Comparison of ENCODE assay signal across 1 cellular context in the genomic region with DNA sequence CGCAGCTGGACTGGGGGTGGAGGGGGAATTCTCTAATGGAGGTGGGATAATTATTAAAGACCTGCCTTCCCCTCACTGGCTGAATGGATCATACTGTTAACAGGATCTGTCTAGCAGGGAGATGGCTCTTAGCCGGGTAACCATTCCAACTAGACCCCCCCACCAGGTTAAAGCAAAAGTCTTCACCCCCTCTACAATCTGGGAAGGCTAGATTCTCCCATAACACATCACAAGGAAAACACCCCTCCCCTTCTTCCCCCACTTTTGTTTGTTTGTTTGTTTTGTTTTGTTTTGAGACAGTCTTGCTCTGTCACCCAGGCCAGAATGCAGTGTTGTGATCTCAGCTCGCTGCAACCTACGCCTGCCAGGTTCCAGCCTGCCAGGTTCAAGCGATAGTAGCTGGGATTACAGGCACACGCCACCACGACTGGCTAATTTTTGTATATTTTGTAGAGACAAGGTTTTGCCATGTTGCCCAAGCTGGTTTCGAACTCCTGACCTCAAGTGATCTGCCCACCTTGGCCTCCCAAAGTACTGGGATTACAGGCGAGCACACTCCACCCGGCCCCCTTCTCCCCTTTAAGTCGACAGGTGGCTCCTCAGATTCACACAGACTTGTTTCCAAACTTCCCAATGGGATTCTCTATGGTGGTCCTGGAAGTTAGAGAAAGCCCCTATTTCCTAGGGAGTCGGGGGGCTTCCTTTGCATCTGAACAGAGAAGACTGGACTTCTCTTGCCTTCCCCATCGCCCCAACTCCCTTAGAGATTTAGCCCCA.
TF ChIP-seq lines count a peak whose summit lies in the region.

No MANE protein-coding gene starts in this region.

TF ChIP-seq in HepG2, 621 proteins besides CTCF, POLR2A, EP300 and RAD21:
- TF ChIP-seq ZNF841 (CRISPR knock-in tag; IDR thresholded peaks at IDR 0.05; ENCODE audit: borderline replicate concordance) = no peak
- TF ChIP-seq ZBTB38 (CRISPR knock-in tag; IDR thresholded peaks at IDR 0.05) = peak; percentile 36; the same call in 1 of the 2 replicates
- TF ChIP-seq, protein P1, sequence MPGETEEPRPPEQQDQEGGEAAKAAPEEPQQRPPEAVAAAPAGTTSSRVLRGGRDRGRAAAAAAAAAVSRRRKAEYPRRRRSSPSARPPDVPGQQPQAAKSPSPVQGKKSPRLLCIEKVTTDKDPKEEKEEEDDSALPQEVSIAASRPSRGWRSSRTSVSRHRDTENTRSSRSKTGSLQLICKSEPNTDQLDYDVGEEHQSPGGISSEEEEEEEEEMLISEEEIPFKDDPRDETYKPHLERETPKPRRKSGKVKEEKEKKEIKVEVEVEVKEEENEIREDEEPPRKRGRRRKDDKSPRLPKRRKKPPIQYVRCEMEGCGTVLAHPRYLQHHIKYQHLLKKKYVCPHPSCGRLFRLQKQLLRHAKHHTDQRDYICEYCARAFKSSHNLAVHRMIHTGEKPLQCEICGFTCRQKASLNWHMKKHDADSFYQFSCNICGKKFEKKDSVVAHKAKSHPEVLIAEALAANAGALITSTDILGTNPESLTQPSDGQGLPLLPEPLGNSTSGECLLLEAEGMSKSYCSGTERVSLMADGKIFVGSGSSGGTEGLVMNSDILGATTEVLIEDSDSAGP (CRISPR knock-in tag; IDR thresholded peaks at IDR 0.05; ENCODE audit: borderline replicate concordance) = 0 out of 2 replicates have a peak, but pooled peaks have one; percentile 3
- peak; percentile 19; the same call in 1 of the 2 replicates for TF ChIP-seq ZBTB7B (CRISPR knock-in tag; IDR thresholded peaks at IDR 0.05)
- TF ChIP-seq GATA4 (IDR thresholded peaks at IDR 0.05; ENCODE audit: borderline replicate concordance, low read depth) = 0 out of 2 replicates have a peak, but pooled peaks have one; percentile 14
- peak; percentile 67; the same call in 1 of the 2 replicates for TF ChIP-seq ZNF501 (CRISPR knock-in tag; IDR thresholded peaks at IDR 0.05)
TF ChIP-seq in HepG2: peak in this region for 5.
